Comparison of ENCODE assay signal across 20 cellular contexts in genomic region chr3:74091204-74091603, GRCh38.
"Had no signal": no experiment of that assay in that cellular context is flagged by ENCODE, and none has a peak within 500 bp of the region (broad histone marks: within the 10 kb centered on the region; RNA-seq: fewer than 3 reads in every experiment).

No MANE protein-coding gene starts in this region.

- DNase-seq: Kasumi-1; KG1; MV-4-11; NCI-H1048; NCI-H1105; NCI-H1694 treated with DMSO at 0.1 percent for 48 hours; NCI-H1930; NCI-H2081; NCI-H2107; NCI-H226; NCI-H446; NCI-H510A; NCI-H524 treated with DMSO at 0.1 percent for 48 hours; NK-92 treated with Interleukin-12 subunit alpha and Interleukin-12 subunit beta, amount 100 ng/mL, for 24 hours; PC-9; Peyer's patch; SHP77 treated with DMSO at 0.1 percent for 48 hours; SJCRH30 had no signal

- H3K9me3 ChIP-seq: Peyer's patch, SJCRH30 had no signal

- ATAC-seq: Right ventricle myocardium inferior, SK-N-SH treated with all-trans-retinoic acid at 6 μM for 48 hours had no signal

- H3K4me1 ChIP-seq: Peyer's patch, SJCRH30 had no signal

- H3K27ac ChIP-seq: PC-9, Peyer's patch, SJCRH30 had no signal

- H3K36me3 ChIP-seq: Peyer's patch, SJCRH30 had no signal

- H3K4me2 ChIP-seq: PC-9 had no signal

- H2AFZ ChIP-seq: PC-9 had no signal

- H3K27me3 ChIP-seq: Peyer's patch, SJCRH30 had no signal

- H3K4me3 ChIP-seq: PC-9, Peyer's patch, SJCRH30 had no signal
